ENCODE assay signal across 13 cellular contexts in the genomic region with DNA sequence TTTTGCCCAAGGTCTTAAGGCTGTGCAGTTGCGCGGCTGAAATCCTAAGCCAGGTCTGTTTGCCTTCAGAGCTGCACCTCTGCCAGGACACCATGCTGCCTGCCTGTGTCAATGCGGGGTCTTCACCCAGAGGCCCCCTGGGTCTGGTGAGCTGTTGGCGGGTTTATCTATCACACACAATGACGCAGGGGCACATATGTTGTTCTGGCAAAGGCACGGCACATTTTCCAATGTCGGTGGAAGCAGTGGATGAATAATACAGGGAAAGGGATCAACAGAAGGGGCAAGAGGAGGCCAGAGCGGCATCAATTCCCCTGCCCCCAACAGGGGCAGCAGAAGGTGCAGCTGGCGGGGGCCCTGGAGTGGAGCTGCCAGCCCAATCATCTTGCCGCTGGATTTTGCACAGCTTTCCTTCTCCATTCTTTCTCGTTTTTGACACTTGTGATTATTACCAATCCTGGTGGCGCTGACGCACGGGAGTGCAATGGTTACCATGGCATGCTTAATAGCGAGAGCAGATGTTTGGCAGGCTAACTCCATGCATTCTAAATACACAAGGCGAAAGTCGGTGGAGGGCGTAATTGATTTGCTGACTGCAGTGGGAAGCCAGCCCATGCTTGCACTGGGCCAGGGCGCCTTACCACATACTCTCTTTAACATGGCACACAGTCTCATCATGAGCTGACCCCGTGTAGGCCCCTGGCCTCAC. TPM values are rescaled to one million over a fixed set of nuclear protein-coding genes. Genes with fewer than 3 reads are reported as not detected.
DNase-seq lines count a peak whose midpoint lies in the region; TF ChIP-seq lines count a peak whose summit lies in the region.
"Had no signal": no experiment of that assay in that cellular context is flagged by ENCODE, and none has a peak within 500 bp of the region (broad histone marks: within the 10 kb centered on the region; RNA-seq: fewer than 3 reads in every experiment).

No MANE protein-coding gene starts in this region.

- POLR2A ChIA-PET in activated CD4-positive, alpha-beta memory T cell treated with anti-CD3 and anti-CD28 coated beads for 36 hours (lab: Charles Lee), result no interaction called here

- intact Hi-C loops in activated CD4-positive, alpha-beta memory T cell treated with anti-CD3 and anti-CD28 coated beads for 36 hours (cut with micrococcal nuclease), result loop anchor here (10.0 kb wide), 1 partner anchor 792 kb away; no protein-coding TSS in a partner anchor

- no peak overlapping the region for H3K4me3 Mint-ChIP-seq in activated CD4-positive, alpha-beta memory T cell treated with anti-CD3 and anti-CD28 coated beads for 36 hours

- H3K9me3 Mint-ChIP-seq in activated CD4-positive, alpha-beta memory T cell treated with anti-CD3 and anti-CD28 coated beads for 36 hours, result no peaks in the 10 kb centered on the region
- H3K9me3 Mint-ChIP-seq: nephron had no signal

- H3K4me1 Mint-ChIP-seq in activated CD4-positive, alpha-beta memory T cell treated with anti-CD3 and anti-CD28 coated beads for 36 hours (ENCODE audit: low read depth), result peaks cover 6% of the 10 kb centered on the region

- peaks cover 21% of the 10 kb centered on the region for H3K27me3 Mint-ChIP-seq in activated CD4-positive, alpha-beta memory T cell treated with anti-CD3 and anti-CD28 coated beads for 36 hours

- DNase-seq in NCI-H82 (lab: John Stamatoyannopoulos, UW) (peak; percentile 38), NCI-H82 treated with DMSO at 0.1 percent for 48 hours (lab: John Stamatoyannopoulos, UW; ENCODE audit: unreplicated experiment) (no peak), NCI-H2171 (lab: John Stamatoyannopoulos, UW) (peak; percentile 89), cerebellum (ENCODE audit: low spot score) (peak; percentile 17), GM10266 (ENCODE audit: extremely low spot score) (no peak), kidney tubule cell (ENCODE audit: low spot score) (no peak), NCI-H226 (no peak)
- DNase-seq in activated CD4-positive, alpha-beta memory T cell treated with anti-CD3 and anti-CD28 coated beads for 36 hours, result no peak
- DNase-seq: activated naive CD4-positive, alpha-beta T cell treated with Interleukin-2 at 50 U/mL for 16 hours; foreskin melanocyte; NCI-H2107; testis had no signal

- H3K36me3 Mint-ChIP-seq in activated CD4-positive, alpha-beta memory T cell treated with anti-CD3 and anti-CD28 coated beads for 36 hours, result no peaks in the 10 kb centered on the region

- no peak for TF ChIP-seq CTCF in GM10266 (IDR thresholded peaks at IDR 0.05; ENCODE audit: control insufficient read depth, insufficient read depth, low read depth, missing control alignments)

- no peak overlapping the region for H3K27ac Mint-ChIP-seq in activated CD4-positive, alpha-beta memory T cell treated with anti-CD3 and anti-CD28 coated beads for 36 hours

- CTCF ChIA-PET in activated CD4-positive, alpha-beta memory T cell treated with anti-CD3 and anti-CD28 coated beads for 36 hours (lab: Charles Lee), result interaction anchor here (0.9 to 3.3 kb wide), 9 partner anchors 8 to 1616 kb away, joined by 3 to 25 read pairs (median 4); no protein-coding TSS in a partner anchor

RNA-seq across cellular contexts. Expression of a gene that starts 45.8 kb away (rescaled TPM):
- total RNA-seq in cerebellum, result 0.36 TPM
- total RNA-seq in activated CD4-positive, alpha-beta memory T cell treated with anti-CD3 and anti-CD28 coated beads for 36 hours, result under 1 TPM; 0.57 to 0.68 TPM

Comparison
In these comparisons a context has a peak if more than half of its experiments do, and no peak if none do; other contexts are left out.
1. DNase-seq: peak in NCI-H82 (single experiment), NCI-H2171 (single experiment) and cerebellum (single experiment); none in NCI-H82 treated with DMSO at 0.1 percent for 48 hours (single experiment), GM10266 (single experiment), kidney tubule cell (single experiment), activated CD4-positive, alpha-beta memory T cell treated with anti-CD3 and anti-CD28 coated beads for 36 hours (single experiment) and NCI-H226 (single experiment).